10 cellular contexts compared by ENCODE assay signal in the genomic region with DNA sequence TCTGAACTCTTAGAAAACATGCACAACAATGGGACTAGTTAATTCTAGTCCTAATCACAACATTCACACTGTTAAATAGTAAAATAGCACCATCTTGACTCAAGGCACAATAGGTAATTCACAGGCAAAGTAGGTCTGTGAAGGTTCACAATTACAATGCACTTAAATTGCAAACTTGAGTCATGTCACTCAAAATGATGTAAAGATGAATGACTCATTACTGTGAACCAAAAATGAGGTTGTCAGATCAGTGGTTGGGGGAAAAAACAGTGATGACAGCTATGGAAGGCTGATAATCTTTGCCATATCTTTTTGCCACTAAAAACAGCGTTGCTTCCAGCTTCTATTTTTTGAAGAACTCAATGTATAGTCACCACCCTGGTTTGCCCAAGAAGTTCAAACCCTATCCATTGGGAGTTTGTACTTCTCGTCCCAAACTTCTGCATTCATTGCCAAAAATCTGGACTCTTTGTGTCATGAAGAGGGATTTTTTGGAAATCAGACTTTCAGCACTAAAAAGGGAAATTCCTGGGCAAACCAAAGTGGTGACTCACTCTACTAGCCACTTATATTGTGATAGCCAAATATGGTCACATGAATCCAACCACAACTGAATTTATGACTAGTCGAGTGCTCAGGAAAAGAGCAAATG.
DNase-seq lines count a peak whose midpoint lies in the region; ATAC-seq, FAIRE-seq and TF ChIP-seq lines count a peak whose summit lies in the region.
"Had no signal": no experiment of that assay in that cellular context is flagged by ENCODE, and none has a peak within 500 bp of the region (broad histone marks: within the 10 kb centered on the region; RNA-seq: fewer than 3 reads in every experiment).

No MANE protein-coding gene starts in this region.

- no peaks in the 10 kb centered on the region for H3K27me3 ChIP-seq in GM12878 (replicated peaks in 1 of 2; ENCODE audit: control insufficient read depth in 2 of 2, insufficient read depth in 2 of 2, low read length in 1 of 2)
- no peaks in the 10 kb centered on the region for H3K27me3 ChIP-seq in mesendoderm (ENCODE audit: insufficient read depth, low read length, poor library complexity)

- no peak overlapping the region for H3K18ac ChIP-seq in mesendoderm (ENCODE audit: low read length)

- TF ChIP-seq CTCF in GM12878 (IDR thresholded peaks at IDR 0.05 in 2 of 3, conservative IDR thresholded peaks at IDR 0.05 in 1 of 3; ENCODE audit: control insufficient read depth in 2 of 3, extremely low read depth in 1 of 3, insufficient read depth in 1 of 3, low read depth in 3 of 3, low read length in 3 of 3): no peak

- intact Hi-C loops in GM12878 (cut with micrococcal nuclease; ENCODE audit: unreplicated experiment): no loop called here

- no peak overlapping the region for H3K56ac ChIP-seq in mesendoderm (ENCODE audit: low read length)

- H2BK5ac ChIP-seq in mesendoderm (ENCODE audit: low read length): no peak overlapping the region

- H3K4ac ChIP-seq in mesendoderm (ENCODE audit: low read depth, low read length): no peak overlapping the region

- no peaks in the 10 kb centered on the region for H3K79me2 ChIP-seq in GM12878 (ENCODE audit: control insufficient read depth, insufficient read depth, low read length)
- no peaks in the 10 kb centered on the region for H3K79me2 ChIP-seq in mesendoderm (ENCODE audit: control insufficient read depth, insufficient read depth, low read length)

- no peaks in the 10 kb centered on the region; the same call in 2 of the 3 replicates for H3K9me3 ChIP-seq in GM12878 (replicated peaks; ENCODE audit: control insufficient read depth, insufficient read depth, low read length)

- no peak overlapping the region for H4K8ac ChIP-seq in mesendoderm (ENCODE audit: low read depth, low read length)

- H2AFZ ChIP-seq in GM12878 (ENCODE audit: control insufficient read depth, low read depth, low read length): no peak overlapping the region

- POLR2A ChIA-PET in GM12878 (lab: Charles Lee): no interaction called here

- no peak overlapping the region for H2AK5ac ChIP-seq in mesendoderm (ENCODE audit: low read length)

- H3K36me3 Mint-ChIP-seq in stimulated activated naive B cell treated with anti-CD40 and anti-IgM and Interleukin-4, amounts not matched to agents 10 μg/mL and 1 μg/mL and 100 μg/mL, for 72 hours: no peaks in the 10 kb centered on the region
- H3K36me3 Mint-ChIP-seq: CD4-positive, CD25-positive, alpha-beta regulatory T cell; IgD-negative memory B cell had no signal

- H2BK15ac ChIP-seq in mesendoderm (replicated peaks; ENCODE audit: low read depth): no peak overlapping the region

- SMC1A ChIA-PET in GM12878 (lab: Charles Lee; ENCODE audit: uncharacterized antibody, unreplicated experiment): no interaction called here

- H3K9me3 Mint-ChIP-seq in stimulated activated naive B cell treated with anti-CD40 and anti-IgM and Interleukin-4, amounts not matched to agents 10 μg/mL and 1 μg/mL and 100 μg/mL, for 72 hours: peaks cover 6 to 11% of the 10 kb centered on the region in 2 donors

- no peak for TF ChIP-seq RAD21 in GM12878 (IDR thresholded peaks at IDR 0.05; ENCODE audit: insufficient read depth, low read depth, low read length)

- ATAC-seq in HG03442 (IDR thresholded peaks at IDR 0.05; ENCODE audit: unreplicated experiment) (peak; percentile 80), GM12878 (peak; percentile 88)
- peak; percentile 33 to 75 for ATAC-seq in stimulated activated naive B cell treated with anti-CD40 and anti-IgM and Interleukin-4, amounts not matched to agents 10 μg/mL and 1 μg/mL and 100 μg/mL, for 72 hours (replicated peaks)

- no peak for FAIRE-seq in GM12878 (lab: Jason Lieb, UNC)

- no peak overlapping the region for H2BK120ac ChIP-seq in mesendoderm (ENCODE audit: low read depth, low read length)

- no peak overlapping the region for H4K5ac ChIP-seq in mesendoderm (ENCODE audit: low read length)

- H3K27ac Mint-ChIP-seq in stimulated activated naive B cell treated with anti-CD40 and anti-IgM and Interleukin-4, amounts not matched to agents 10 μg/mL and 1 μg/mL and 100 μg/mL, for 72 hours: no peak overlapping the region
- H3K27ac Mint-ChIP-seq: CD4-positive, CD25-positive, alpha-beta regulatory T cell; IgD-negative memory B cell had no signal

- H3K9ac ChIP-seq in GM12878 (ENCODE audit: control insufficient read depth, insufficient read depth, low read length) (no peak overlapping the region), mesendoderm (ENCODE audit: low read length) (no peak overlapping the region)

- 4% methylated on average over 3 of the region's 3 CpGs for WGBS in GM12878 (ENCODE audit: insufficient coverage, insufficient replicate concordance, low lambda C conversion rate, missing lambda C conversion rate)
- WGBS in mesendoderm (ENCODE audit: extremely low coverage, insufficient coverage, low lambda C conversion rate): no CpG with 5 or more reads among the region's 3 CpGs

- H3K4me2 ChIP-seq in GM12878 (ENCODE audit: control insufficient read depth, insufficient read depth) (no peak overlapping the region), mesendoderm (ENCODE audit: low read length) (no peak overlapping the region)

- BruUV-seq in GM12878 (replicated peaks; lab: Mats Ljungman, UMichigan): no TSS peak

- H3K79me1 ChIP-seq in mesendoderm (ENCODE audit: low read length): no peaks in the 10 kb centered on the region

- RAD21 ChIA-PET in GM12878 (lab: Charles Lee; ENCODE audit: unreplicated experiment): no interaction called here

- no peak; a peak in 1 of 4 replicates for TF ChIP-seq EP300 in GM12878 (IDR thresholded peaks at IDR 0.05; ENCODE audit: borderline replicate concordance in 1 of 2, control insufficient read depth in 1 of 2, low read depth in 2 of 2, low read length in 2 of 2)

- H3K36me3 ChIP-seq in GM12878 (ENCODE audit: control insufficient read depth in 2 of 2, insufficient read depth in 2 of 2, low read length in 1 of 2) (no peaks in the 10 kb centered on the region), mesendoderm (ENCODE audit: control insufficient read depth, insufficient read depth, low read length) (no peaks in the 10 kb centered on the region)

- H3K4me3 ChIP-seq in GM12878: no peak overlapping the region
- H3K4me3 ChIP-seq in mesendoderm (ENCODE audit: low read length): no peak overlapping the region

- peaks cover 7% of the 10 kb centered on the region in 2 donors for H3K27me3 Mint-ChIP-seq in stimulated activated naive B cell treated with anti-CD40 and anti-IgM and Interleukin-4, amounts not matched to agents 10 μg/mL and 1 μg/mL and 100 μg/mL, for 72 hours

- TF ChIP-seq POLR2A in GM12878 (IDR thresholded peaks at IDR 0.05; ENCODE audit: low read depth, low read length): no peak

- DNase-seq in activated T-cell treated with anti-CD3 and anti-CD28 coated beads for 48 hours (ENCODE audit: low read depth) (peak; percentile 1), GM12878 (ENCODE audit: low read depth, low spot score) (peak; percentile 7), NCI-H748 treated with DMSO at 0.1 percent for 48 hours (lab: John Stamatoyannopoulos, UW) (no peak), mesendoderm (no peak)
- no peak for DNase-seq in activated T-cell treated with anti-CD3 and anti-CD28 coated beads, Interleukin-2, amount 50 U/mL, for 1 hour
- no peak for DNase-seq in stimulated activated naive B cell treated with anti-CD40 and anti-IgM and Interleukin-4, amounts not matched to agents 10 μg/mL and 1 μg/mL and 100 μg/mL, for 72 hours
- no peak for DNase-seq in activated CD4-positive, alpha-beta T cell treated with anti-CD3 and anti-CD28 coated beads for 4 hours

- no peaks in the 10 kb centered on the region for H3K4me1 ChIP-seq in GM12878 (ENCODE audit: control insufficient read depth, insufficient read depth, low read length)
- H3K4me1 ChIP-seq in mesendoderm (ENCODE audit: control insufficient read depth, low read depth, low read length): no peaks in the 10 kb centered on the region

- no peak overlapping the region for H3K4me3 Mint-ChIP-seq in stimulated activated naive B cell treated with anti-CD40 and anti-IgM and Interleukin-4, amounts not matched to agents 10 μg/mL and 1 μg/mL and 100 μg/mL, for 72 hours
- H3K4me3 Mint-ChIP-seq: CD4-positive, CD25-positive, alpha-beta regulatory T cell; IgD-negative memory B cell had no signal

- H3K23ac ChIP-seq in mesendoderm (ENCODE audit: low read length): no peak overlapping the region

- H3K27ac ChIP-seq in GM12878 (ENCODE audit: control insufficient read depth, insufficient read depth) (no peak overlapping the region), mesendoderm (ENCODE audit: low read depth, low read length) (no peak overlapping the region)

- no peaks in the 10 kb centered on the region for H4K20me1 ChIP-seq in GM12878 (ENCODE audit: control insufficient read depth, insufficient read depth)

- peaks cover 0 to 6% of the 10 kb centered on the region in 2 donors for H3K4me1 Mint-ChIP-seq in stimulated activated naive B cell treated with anti-CD40 and anti-IgM and Interleukin-4, amounts not matched to agents 10 μg/mL and 1 μg/mL and 100 μg/mL, for 72 hours
- H3K4me1 Mint-ChIP-seq: CD4-positive, CD25-positive, alpha-beta regulatory T cell; IgD-negative memory B cell had no signal

- in situ Hi-C loops in GM12878 (cut with MboI): no loop called here

- CTCF ChIA-PET in GM12878 (lab: Yijun Ruan, JAX): no interaction called here

TF ChIP-seq in GM12878, 131 proteins besides CTCF, POLR2A, EP300 and RAD21 (continues in another document):
- no peak for TF ChIP-seq BRCA1 (IDR thresholded peaks at IDR 0.05; ENCODE audit: low read depth, low read length)
- TF ChIP-seq, protein P1, sequence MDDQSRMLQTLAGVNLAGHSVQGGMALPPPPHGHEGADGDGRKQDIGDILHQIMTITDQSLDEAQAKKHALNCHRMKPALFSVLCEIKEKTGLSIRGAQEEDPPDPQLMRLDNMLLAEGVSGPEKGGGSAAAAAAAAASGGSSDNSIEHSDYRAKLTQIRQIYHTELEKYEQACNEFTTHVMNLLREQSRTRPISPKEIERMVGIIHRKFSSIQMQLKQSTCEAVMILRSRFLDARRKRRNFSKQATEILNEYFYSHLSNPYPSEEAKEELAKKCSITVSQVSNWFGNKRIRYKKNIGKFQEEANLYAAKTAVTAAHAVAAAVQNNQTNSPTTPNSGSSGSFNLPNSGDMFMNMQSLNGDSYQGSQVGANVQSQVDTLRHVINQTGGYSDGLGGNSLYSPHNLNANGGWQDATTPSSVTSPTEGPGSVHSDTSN (IDR thresholded peaks at IDR 0.05; ENCODE audit: insufficient replicate concordance, low read depth, low read length): peak; percentile 63
- peak; percentile 20 to 32; a peak in 2 of 4 replicates for TF ChIP-seq IKZF2 (IDR thresholded peaks at IDR 0.05)
- peak; percentile 37; the same call in 1 of the 2 replicates for TF ChIP-seq PML (IDR thresholded peaks at IDR 0.05; ENCODE audit: low read length)
- no peak for TF ChIP-seq CBX5 (IDR thresholded peaks at IDR 0.05; ENCODE audit: low read depth)
- no peak for TF ChIP-seq PAX5 (IDR thresholded peaks at IDR 0.05; ENCODE audit: borderline replicate concordance, low read depth, low read length)
- TF ChIP-seq SMARCA5 (IDR thresholded peaks at IDR 0.05): no peak
- TF ChIP-seq EED (IDR thresholded peaks at IDR 0.05; ENCODE audit: low read depth): peak; percentile 48; the same call in 1 of the 2 replicates
- TF ChIP-seq SMAD1 (IDR thresholded peaks at IDR 0.05; ENCODE audit: low read depth, partially characterized antibody): no peak
- TF ChIP-seq NFIC (IDR thresholded peaks at IDR 0.05; ENCODE audit: low read depth, low read length): peak; percentile 90; the same call in 1 of the 2 replicates

Comparison
In these comparisons a context has a peak if more than half of its experiments do, and no peak if none do; other contexts are left out.
1. DNase-seq: peak in activated T-cell treated with anti-CD3 and anti-CD28 coated beads for 48 hours (single experiment) and GM12878 (single experiment); none in activated T-cell treated with anti-CD3 and anti-CD28 coated beads, Interleukin-2, amount 50 U/mL, for 1 hour (single experiment), stimulated activated naive B cell treated with anti-CD40 and anti-IgM and Interleukin-4, amounts not matched to agents 10 μg/mL and 1 μg/mL and 100 μg/mL, for 72 hours (single experiment), NCI-H748 treated with DMSO at 0.1 percent for 48 hours (single experiment), activated CD4-positive, alpha-beta T cell treated with anti-CD3 and anti-CD28 coated beads for 4 hours (0 of 2) and mesendoderm (single experiment).
2. Peak in every context shown above with its lines, with median percentiles within 50 percentile points of each other: ATAC-seq.